ENCODE assay signal across 9 cellular contexts in genomic region chr12:116381744-116382455, GRCh38.
DNase-seq lines count a peak whose midpoint lies in the region; ATAC-seq and TF ChIP-seq lines count a peak whose summit lies in the region.
"Had no signal": no experiment of that assay in that cellular context is flagged by ENCODE, and none has a peak within 500 bp of the region (broad histone marks: within the 10 kb centered on the region; RNA-seq: fewer than 3 reads in every experiment).

No MANE protein-coding gene starts in this region.

- peak overlapping the region; percentile 2 to 88 (median 27) for H3K27ac Mint-ChIP-seq in brain
- no peak overlapping the region for H3K27ac Mint-ChIP-seq in activated T-cell treated with anti-CD3 and anti-CD28 coated beads, Interleukin-2, amount 50 U/mL, for 24 hours
- no peak overlapping the region for H3K27ac Mint-ChIP-seq in stimulated activated naive B cell treated with anti-CD40 and anti-IgM and Interleukin-4, amounts not matched to agents 10 μg/mL and 1 μg/mL and 100 μg/mL, for 72 hours

- peaks cover 3% of the 10 kb centered on the region for H3K27me3 Mint-ChIP-seq in brain
- H3K27me3 Mint-ChIP-seq in activated T-cell treated with anti-CD3 and anti-CD28 coated beads, Interleukin-2, amount 50 U/mL, for 24 hours: peaks cover 9% of the 10 kb centered on the region
- peaks cover 0 to 4% of the 10 kb centered on the region in 2 donors for H3K27me3 Mint-ChIP-seq in stimulated activated naive B cell treated with anti-CD40 and anti-IgM and Interleukin-4, amounts not matched to agents 10 μg/mL and 1 μg/mL and 100 μg/mL, for 72 hours

- peak; percentile 61 for DNase-seq in 8988T
- DNase-seq in HK-2 (ENCODE audit: unreplicated experiment): peak; percentile 75
- DNase-seq in islet precursor cell: peak; percentile 97
- DNase-seq in DMS153 treated with DMSO at 0.1 percent for 48 hours (lab: John Stamatoyannopoulos, UW; ENCODE audit: unreplicated experiment): no peak
- no peak for DNase-seq in activated T-cell treated with anti-CD3 and anti-CD28 coated beads, Interleukin-2, amount 50 U/mL, for 24 hours
- DNase-seq in stimulated activated naive B cell treated with anti-CD40 and anti-IgM and Interleukin-4, amounts not matched to agents 10 μg/mL and 1 μg/mL and 100 μg/mL, for 72 hours: no peak
- DNase-seq: activated gamma-delta T cell treated with Interleukin-2 at 50 U/mL for 16 hours had no signal

- no peak for ATAC-seq in HG02938 (IDR thresholded peaks at IDR 0.05; ENCODE audit: unreplicated experiment)
- ATAC-seq in stimulated activated naive B cell treated with anti-CD40 and anti-IgM and Interleukin-4, amounts not matched to agents 10 μg/mL and 1 μg/mL and 100 μg/mL, for 72 hours (replicated peaks): no peak

- no peak for TF ChIP-seq CTCF in brain (conservative IDR thresholded peaks at IDR 0.05)

- H3K4me3 Mint-ChIP-seq in brain: peak overlapping the region in 3 of 5 experiments; percentile 9 to 40 (median 30)
- no peak overlapping the region for H3K4me3 Mint-ChIP-seq in activated T-cell treated with anti-CD3 and anti-CD28 coated beads, Interleukin-2, amount 50 U/mL, for 24 hours
- H3K4me3 Mint-ChIP-seq in stimulated activated naive B cell treated with anti-CD40 and anti-IgM and Interleukin-4, amounts not matched to agents 10 μg/mL and 1 μg/mL and 100 μg/mL, for 72 hours: no peak overlapping the region

- peaks cover 29% of the 10 kb centered on the region for H3K4me1 Mint-ChIP-seq in brain
- peaks cover 6% of the 10 kb centered on the region for H3K4me1 Mint-ChIP-seq in activated T-cell treated with anti-CD3 and anti-CD28 coated beads, Interleukin-2, amount 50 U/mL, for 24 hours (ENCODE audit: low read depth)
- H3K4me1 Mint-ChIP-seq in stimulated activated naive B cell treated with anti-CD40 and anti-IgM and Interleukin-4, amounts not matched to agents 10 μg/mL and 1 μg/mL and 100 μg/mL, for 72 hours: peaks cover 17 to 24% of the 10 kb centered on the region in 2 donors

- H3K36me3 Mint-ChIP-seq in brain: no peaks in the 10 kb centered on the region
- no peaks in the 10 kb centered on the region for H3K36me3 Mint-ChIP-seq in activated T-cell treated with anti-CD3 and anti-CD28 coated beads, Interleukin-2, amount 50 U/mL, for 24 hours (ENCODE audit: low read depth)
- H3K36me3 Mint-ChIP-seq in stimulated activated naive B cell treated with anti-CD40 and anti-IgM and Interleukin-4, amounts not matched to agents 10 μg/mL and 1 μg/mL and 100 μg/mL, for 72 hours: no peaks in the 10 kb centered on the region

- H3K9me3 Mint-ChIP-seq in brain: peaks cover 0 to under 1% (median 0%) of the 10 kb centered on the region in 5 experiments
- no peaks in the 10 kb centered on the region for H3K9me3 Mint-ChIP-seq in activated T-cell treated with anti-CD3 and anti-CD28 coated beads, Interleukin-2, amount 50 U/mL, for 24 hours
- H3K9me3 Mint-ChIP-seq in stimulated activated naive B cell treated with anti-CD40 and anti-IgM and Interleukin-4, amounts not matched to agents 10 μg/mL and 1 μg/mL and 100 μg/mL, for 72 hours: no peaks in the 10 kb centered on the region

Comparison
In these comparisons a context has a peak if more than half of its experiments do, and no peak if none do; other contexts are left out.
1. DNase-seq: peak in 8988T (single experiment), HK-2 (single experiment) and islet precursor cell (single experiment); none in DMS153 treated with DMSO at 0.1 percent for 48 hours (single experiment), activated T-cell treated with anti-CD3 and anti-CD28 coated beads, Interleukin-2, amount 50 U/mL, for 24 hours (single experiment) and stimulated activated naive B cell treated with anti-CD40 and anti-IgM and Interleukin-4, amounts not matched to agents 10 μg/mL and 1 μg/mL and 100 μg/mL, for 72 hours (single experiment).
2. H3K27ac Mint-ChIP-seq: peak in brain (5 of 5); none in activated T-cell treated with anti-CD3 and anti-CD28 coated beads, Interleukin-2, amount 50 U/mL, for 24 hours (single experiment) and stimulated activated naive B cell treated with anti-CD40 and anti-IgM and Interleukin-4, amounts not matched to agents 10 μg/mL and 1 μg/mL and 100 μg/mL, for 72 hours (single experiment).
3. H3K4me3 Mint-ChIP-seq: peak in brain (3 of 5); none in activated T-cell treated with anti-CD3 and anti-CD28 coated beads, Interleukin-2, amount 50 U/mL, for 24 hours (single experiment) and stimulated activated naive B cell treated with anti-CD40 and anti-IgM and Interleukin-4, amounts not matched to agents 10 μg/mL and 1 μg/mL and 100 μg/mL, for 72 hours (0 of 2).